8 cellular contexts compared by ENCODE assay signal in the genomic region with DNA sequence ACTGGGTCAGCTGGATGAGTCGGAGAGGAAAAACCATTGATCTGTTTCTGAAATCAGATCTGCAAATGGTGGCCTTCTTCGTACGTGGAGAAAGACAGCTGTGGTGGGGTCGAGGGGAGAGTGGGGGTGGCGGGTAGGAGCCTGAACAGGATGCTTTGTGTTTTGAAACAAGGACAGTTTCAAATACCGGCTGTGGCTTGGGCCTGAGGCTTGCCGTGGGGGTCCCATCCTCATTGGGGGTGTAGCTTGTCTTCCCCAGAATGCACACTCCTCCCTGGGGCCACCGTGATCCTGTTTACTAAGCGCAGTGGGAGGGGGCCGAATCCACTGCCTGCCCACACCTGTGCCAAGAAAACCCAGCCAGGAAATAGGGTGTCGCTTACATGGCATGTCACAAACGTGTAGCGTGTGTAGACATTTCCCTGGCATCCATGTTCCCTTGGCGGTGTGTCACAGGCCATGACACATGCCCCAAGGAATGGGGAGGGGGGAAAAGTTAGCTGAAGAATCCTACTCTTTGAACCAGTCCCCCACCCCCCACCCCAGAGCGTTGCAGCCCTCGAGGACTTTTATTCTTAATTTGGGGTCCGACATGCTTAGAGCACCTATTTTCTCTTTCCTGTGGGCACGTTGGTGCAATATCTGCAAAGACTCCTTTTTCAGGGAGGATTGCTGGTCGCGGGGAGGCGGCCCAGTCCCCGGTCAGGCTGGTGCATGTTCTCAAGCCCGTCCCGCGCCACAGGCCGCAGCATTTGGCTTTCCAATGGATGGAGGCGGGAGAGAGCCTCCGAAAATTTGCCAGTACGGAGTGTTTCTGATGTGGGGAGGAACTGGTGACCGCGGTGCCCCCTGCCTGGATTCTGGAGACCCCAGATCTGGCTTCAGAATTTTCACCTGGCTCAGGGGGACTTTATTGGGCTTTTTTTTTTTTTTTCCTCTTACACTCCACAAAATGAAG. TPM values are rescaled to one million over a fixed set of nuclear protein-coding genes. Genes with fewer than 3 reads are reported as not detected.
DNase-seq lines count a peak whose midpoint lies in the region; ATAC-seq and TF ChIP-seq lines count a peak whose summit lies in the region.

No MANE protein-coding gene starts in this region.

- intact Hi-C loops in ascending aorta (cut with DNase I), result loop anchor here (5.0 to 10.0 kb wide), 3 partner anchors 166 to 512 kb away; partner anchors contain the start of genes CENPN and CMC2

- TF ChIP-seq CTCF in ascending aorta (IDR thresholded peaks at IDR 0.05), result no peak

- H3K27me3 ChIP-seq in ascending aorta, result no peaks in the 10 kb centered on the region

- H3K4me1 ChIP-seq in ascending aorta, result peaks cover 0 to 4% of the 10 kb centered on the region in 2 donors

- peaks cover 7% of the 10 kb centered on the region for H3K36me3 Mint-ChIP-seq in IgD-negative memory B cell

- H3K9me3 ChIP-seq in ascending aorta, result no peaks in the 10 kb centered on the region

- peak overlapping the region; percentile 83 to 99 (median 95) for H3K4me3 Mint-ChIP-seq in IgD-negative memory B cell

- H3K36me3 ChIP-seq in ascending aorta, result no peaks in the 10 kb centered on the region

- peaks cover 32 to 48% (median 45%) of the 10 kb centered on the region in 3 donors for H3K4me1 Mint-ChIP-seq in IgD-negative memory B cell

- H3K4me3 ChIP-seq in ascending aorta, result peak overlapping the region; percentile 58 to 66

- peak overlapping the region; percentile 33 to 61 for H3K27ac ChIP-seq in ascending aorta

- H3K27me3 Mint-ChIP-seq in IgD-negative memory B cell, result no peaks in the 10 kb centered on the region

- no peak for ATAC-seq in GM21723 (IDR thresholded peaks at IDR 0.05; ENCODE audit: unreplicated experiment)

- peak; percentile 6 for DNase-seq in DMS153 treated with DMSO at 0.1 percent for 48 hours (lab: John Stamatoyannopoulos, UW; ENCODE audit: unreplicated experiment)
- no peak for DNase-seq in ascending aorta (ENCODE audit: low spot score in 2 of 2)
- peak; percentile 78 for DNase-seq in islet precursor cell
- peak in 4 of 6 experiments; percentile 11 to 64 (median 51) for DNase-seq in stimulated activated naive CD4-positive, alpha-beta T cell (lab: John Stamatoyannopoulos, UW)
- DNase-seq in iPS-NIHi7 (ENCODE audit: extremely low spot score), result no peak
- DNase-seq in dedifferentiated amniotic fluid mesenchymal stem cell (ENCODE audit: extremely low spot score), result no peak

- H3K9me3 Mint-ChIP-seq in IgD-negative memory B cell, result peaks cover 0 to 11% (median 2%) of the 10 kb centered on the region in 3 donors

- H3K27ac Mint-ChIP-seq in IgD-negative memory B cell, result peak overlapping the region; percentile 90 to 96 (median 91)

RNA-seq across cellular contexts. Expression of gene CMIP, which starts 2.0 kb away (rescaled TPM):
- 1.4 TPM for polyA plus RNA-seq in IgD-negative memory B cell
- total RNA-seq in ascending aorta, result 110 TPM

Comparison
In these comparisons a context has a peak if more than half of its experiments do, and no peak if none do; other contexts are left out.
1. DNase-seq: peak in DMS153 treated with DMSO at 0.1 percent for 48 hours (single experiment), islet precursor cell (single experiment) and stimulated activated naive CD4-positive, alpha-beta T cell (4 of 6); none in ascending aorta (0 of 2), iPS-NIHi7 (single experiment) and dedifferentiated amniotic fluid mesenchymal stem cell (single experiment).